7 cellular contexts compared by ENCODE assay signal in the genomic region with DNA sequence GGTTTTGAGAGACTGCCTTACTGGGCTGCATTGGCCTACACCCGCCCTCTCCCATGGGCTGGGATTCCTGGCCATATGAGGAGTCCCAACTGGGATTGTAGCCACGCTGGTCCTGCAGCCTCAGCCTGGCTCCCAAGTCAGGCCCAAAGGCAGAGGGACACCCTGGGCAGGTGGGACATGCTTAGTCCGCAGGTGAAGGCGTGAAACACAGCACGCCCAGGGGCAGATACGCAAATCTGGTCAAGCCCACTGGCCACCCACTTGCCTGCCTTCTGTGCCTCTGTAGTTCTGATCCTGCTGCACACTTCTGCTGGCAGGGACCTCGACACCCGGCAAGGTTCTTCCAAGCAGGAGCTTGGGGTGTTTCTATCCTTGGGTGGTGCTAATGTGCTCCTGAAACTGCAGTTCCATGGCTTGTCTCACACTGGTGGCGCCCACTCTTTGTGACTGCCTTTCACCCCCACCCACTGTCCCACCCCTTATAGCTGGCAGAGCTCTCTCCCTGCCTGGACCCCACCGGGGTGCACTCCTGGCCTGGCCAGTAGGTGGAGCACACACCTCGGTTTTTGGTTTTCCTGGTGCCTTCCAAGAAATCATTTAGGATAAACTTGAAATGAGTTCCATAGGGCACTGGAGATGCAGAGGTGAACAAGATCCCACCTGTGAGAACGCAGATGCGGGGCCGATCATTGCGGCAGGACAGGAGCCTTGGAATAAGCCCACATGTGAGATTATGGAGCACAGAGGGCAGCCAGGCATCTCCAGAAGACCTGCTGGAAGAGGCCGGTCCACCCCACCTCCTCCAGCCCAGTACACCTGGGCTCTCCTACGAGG.
DNase-seq lines count a peak whose midpoint lies in the region; TF ChIP-seq lines count a peak whose summit lies in the region.

No MANE protein-coding gene starts in this region.

- no peak overlapping the region for H3K27ac ChIP-seq in HEK293 (ENCODE audit: extremely low read depth, low read depth, low read length)
- H3K27ac ChIP-seq in OCI-LY3 (ENCODE audit: low read length): no peak overlapping the region

- H4K20me1 ChIP-seq in OCI-LY3 (ENCODE audit: insufficient read depth, low read length): no peaks in the 10 kb centered on the region

- no peak overlapping the region for H3K9ac ChIP-seq in OCI-LY3 (ENCODE audit: low read length)

- DNase-seq in GM10266 (ENCODE audit: extremely low spot score): peak; percentile 62
- DNase-seq in astrocyte of the spinal cord (ENCODE audit: low read depth, low spot score): peak; percentile 31
- peak; percentile 30 for DNase-seq in iris pigment epithelial cell (ENCODE audit: low read depth)
- peak; percentile 12 for DNase-seq in stimulated activated naive CD4-positive, alpha-beta T cell treated with Interleukin-2 at 50 U/mL for 16 hours (lab: John Stamatoyannopoulos, UW)
- DNase-seq in NCI-H1048 (lab: John Stamatoyannopoulos, UW): no peak

- no peak overlapping the region for H3K4me2 ChIP-seq in OCI-LY3 (ENCODE audit: low read length)

- H3K79me2 ChIP-seq in OCI-LY3 (ENCODE audit: low read length): no peaks in the 10 kb centered on the region

- POLR2A ChIA-PET in HEK293 (lab: Yijun Ruan, JAX): interaction anchor here (0.6 kb wide), 2 partner anchors 47 to 67 kb away, joined by 3 to 4 read pairs; no protein-coding TSS in a partner anchor

- H3K9me3 ChIP-seq in HEK293 (ENCODE audit: control insufficient read depth, insufficient read depth, low read depth, low read length) (no peaks in the 10 kb centered on the region), OCI-LY3 (ENCODE audit: insufficient read depth, low read length) (no peaks in the 10 kb centered on the region)

- CTCF ChIA-PET in HEK293 (lab: Yijun Ruan, JAX): interaction anchor here (0.7 to 1.1 kb wide), 9 partner anchors 9 to 146 kb away, joined by 3 to 9 read pairs (median 3); no protein-coding TSS in a partner anchor

- H2AFZ ChIP-seq in OCI-LY3 (ENCODE audit: low read depth, low read length): no peak overlapping the region

- no peaks in the 10 kb centered on the region for H3K27me3 ChIP-seq in OCI-LY3 (ENCODE audit: low read depth, low read length)

- H3K36me3 ChIP-seq in HEK293 (ENCODE audit: control insufficient read depth in 2 of 2, insufficient read depth in 1 of 2, low read length in 2 of 2): peaks cover 0 to 33% of the 10 kb centered on the region in 2 experiments; a peak in 2 of 3 replicates
- peaks cover 41% of the 10 kb centered on the region for H3K36me3 ChIP-seq in OCI-LY3 (replicated peaks; ENCODE audit: low read depth, low read length)

- no peaks in the 10 kb centered on the region for H3K4me1 ChIP-seq in HEK293 (ENCODE audit: control insufficient read depth, insufficient read depth, low read length)
- H3K4me1 ChIP-seq in OCI-LY3 (ENCODE audit: low read length): no peaks in the 10 kb centered on the region

- in situ Hi-C loops in astrocyte of the spinal cord (cut with HindIII; ENCODE audit: low sequenced_read_pairs): no loop called here

- H3K4me3 ChIP-seq in HEK293 (ENCODE audit: low read depth, low read length) (no peak overlapping the region), OCI-LY3 (ENCODE audit: low read length) (no peak overlapping the region), astrocyte of the spinal cord (ENCODE audit: low read depth, low read length) (no peak overlapping the region)

- TF ChIP-seq CTCF in GM10266 (IDR thresholded peaks at IDR 0.05; ENCODE audit: control insufficient read depth, insufficient read depth, low read depth, missing control alignments): peak; percentile 83
- peak; percentile 23; the same call in 1 of the 2 replicates for TF ChIP-seq CTCF in HEK293 (tag by site-specific recombination; IDR thresholded peaks at IDR 0.05)
- TF ChIP-seq CTCF in OCI-LY3 (IDR thresholded peaks at IDR 0.05; ENCODE audit: low read depth, low read length): peak; percentile 51
- TF ChIP-seq CTCF in astrocyte of the spinal cord (IDR thresholded peaks at IDR 0.05; ENCODE audit: low read depth, low read length): peak; percentile 87

TF ChIP-seq in HEK293, 187 proteins besides CTCF, POLR2A, EP300 and RAD21:
- peak; percentile 32 for TF ChIP-seq ZFHX2 (tag by site-specific recombination; conservative IDR thresholded peaks at IDR 0.05)
- TF ChIP-seq ZNF211 (tag by site-specific recombination; IDR thresholded peaks at IDR 0.05; ENCODE audit: low read depth): no peak
- TF ChIP-seq ZNF529 (tag by site-specific recombination; IDR thresholded peaks at IDR 0.05; ENCODE audit: insufficient replicate concordance): no peak
- peak; percentile 75 for TF ChIP-seq ZNF654 (tag by site-specific recombination; IDR thresholded peaks at IDR 0.05; ENCODE audit: low read depth)
- peak; percentile 57; the same call in 1 of the 2 replicates for TF ChIP-seq ZFP69B (tag by site-specific recombination; IDR thresholded peaks at IDR 0.05)
- 0 out of 2 replicates have a peak, but pooled peaks have one; percentile 48 for TF ChIP-seq IKZF3 (tag by site-specific recombination; IDR thresholded peaks at IDR 0.05)
- TF ChIP-seq, protein P1, sequence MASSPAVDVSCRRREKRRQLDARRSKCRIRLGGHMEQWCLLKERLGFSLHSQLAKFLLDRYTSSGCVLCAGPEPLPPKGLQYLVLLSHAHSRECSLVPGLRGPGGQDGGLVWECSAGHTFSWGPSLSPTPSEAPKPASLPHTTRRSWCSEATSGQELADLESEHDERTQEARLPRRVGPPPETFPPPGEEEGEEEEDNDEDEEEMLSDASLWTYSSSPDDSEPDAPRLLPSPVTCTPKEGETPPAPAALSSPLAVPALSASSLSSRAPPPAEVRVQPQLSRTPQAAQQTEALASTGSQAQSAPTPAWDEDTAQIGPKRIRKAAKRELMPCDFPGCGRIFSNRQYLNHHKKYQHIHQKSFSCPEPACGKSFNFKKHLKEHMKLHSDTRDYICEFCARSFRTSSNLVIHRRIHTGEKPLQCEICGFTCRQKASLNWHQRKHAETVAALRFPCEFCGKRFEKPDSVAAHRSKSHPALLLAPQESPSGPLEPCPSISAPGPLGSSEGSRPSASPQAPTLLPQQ (tag by site-specific recombination; IDR thresholded peaks at IDR 0.05): peak; percentile 34; the same call in 1 of the 2 replicates
- TF ChIP-seq HOXD13 (CRISPR knock-in tag; IDR thresholded peaks at IDR 0.05; ENCODE audit: borderline replicate concordance): no peak
- TF ChIP-seq, protein P2, sequence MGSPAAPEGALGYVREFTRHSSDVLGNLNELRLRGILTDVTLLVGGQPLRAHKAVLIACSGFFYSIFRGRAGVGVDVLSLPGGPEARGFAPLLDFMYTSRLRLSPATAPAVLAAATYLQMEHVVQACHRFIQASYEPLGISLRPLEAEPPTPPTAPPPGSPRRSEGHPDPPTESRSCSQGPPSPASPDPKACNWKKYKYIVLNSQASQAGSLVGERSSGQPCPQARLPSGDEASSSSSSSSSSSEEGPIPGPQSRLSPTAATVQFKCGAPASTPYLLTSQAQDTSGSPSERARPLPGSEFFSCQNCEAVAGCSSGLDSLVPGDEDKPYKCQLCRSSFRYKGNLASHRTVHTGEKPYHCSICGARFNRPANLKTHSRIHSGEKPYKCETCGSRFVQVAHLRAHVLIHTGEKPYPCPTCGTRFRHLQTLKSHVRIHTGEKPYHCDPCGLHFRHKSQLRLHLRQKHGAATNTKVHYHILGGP (tag by site-specific recombination; IDR thresholded peaks at IDR 0.05): peak; percentile 81

Comparison
In these comparisons a context has a peak if more than half of its experiments do, and no peak if none do; other contexts are left out.
1. CTCF ChIP-seq: peak in every context shown above with its lines; median percentile 87 in astrocyte of the spinal cord; 83 in GM10266; 51 in OCI-LY3; 23 in HEK293.